ENCODE assay signal across 1 cellular context in the genomic region with DNA sequence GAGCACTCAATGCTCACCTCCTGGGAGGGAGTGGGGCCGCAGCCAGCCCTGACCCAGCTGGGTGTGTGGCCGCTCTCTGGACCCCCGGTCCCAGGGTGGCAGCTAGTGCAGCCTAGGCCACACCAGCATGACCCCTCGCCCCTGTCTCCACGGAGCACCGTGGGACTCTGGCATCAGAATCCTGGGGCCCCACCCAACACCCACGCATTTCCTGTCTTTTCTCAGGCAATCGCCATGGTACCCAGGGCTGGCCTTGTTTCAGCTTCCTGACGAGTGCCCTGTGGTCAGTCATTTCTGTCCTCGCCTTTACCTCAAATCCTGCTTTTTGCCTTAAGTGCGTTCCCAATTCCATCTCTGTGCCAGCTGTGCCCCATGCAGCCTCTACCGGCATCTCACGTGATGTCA.
TF ChIP-seq lines count a peak whose summit lies in the region.

No MANE protein-coding gene starts in this region.

TF ChIP-seq in HepG2, 621 proteins besides CTCF, POLR2A, EP300 and RAD21:
- TF ChIP-seq, protein P1, sequence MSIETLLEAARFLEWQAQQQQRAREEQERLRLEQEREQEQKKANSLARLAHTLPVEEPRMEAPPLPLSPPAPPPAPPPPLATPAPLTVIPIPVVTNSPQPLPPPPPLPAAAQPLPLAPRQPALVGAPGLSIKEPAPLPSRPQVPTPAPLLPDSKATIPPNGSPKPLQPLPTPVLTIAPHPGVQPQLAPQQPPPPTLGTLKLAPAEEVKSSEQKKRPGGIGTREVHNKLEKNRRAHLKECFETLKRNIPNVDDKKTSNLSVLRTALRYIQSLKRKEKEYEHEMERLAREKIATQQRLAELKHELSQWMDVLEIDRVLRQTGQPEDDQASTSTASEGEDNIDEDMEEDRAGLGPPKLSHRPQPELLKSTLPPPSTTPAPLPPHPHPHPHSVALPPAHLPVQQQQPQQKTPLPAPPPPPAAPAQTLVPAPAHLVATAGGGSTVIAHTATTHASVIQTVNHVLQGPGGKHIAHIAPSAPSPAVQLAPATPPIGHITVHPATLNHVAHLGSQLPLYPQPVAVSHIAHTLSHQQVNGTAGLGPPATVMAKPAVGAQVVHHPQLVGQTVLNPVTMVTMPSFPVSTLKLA (IDR thresholded peaks at IDR 0.05): no peak
- TF ChIP-seq, protein P2, sequence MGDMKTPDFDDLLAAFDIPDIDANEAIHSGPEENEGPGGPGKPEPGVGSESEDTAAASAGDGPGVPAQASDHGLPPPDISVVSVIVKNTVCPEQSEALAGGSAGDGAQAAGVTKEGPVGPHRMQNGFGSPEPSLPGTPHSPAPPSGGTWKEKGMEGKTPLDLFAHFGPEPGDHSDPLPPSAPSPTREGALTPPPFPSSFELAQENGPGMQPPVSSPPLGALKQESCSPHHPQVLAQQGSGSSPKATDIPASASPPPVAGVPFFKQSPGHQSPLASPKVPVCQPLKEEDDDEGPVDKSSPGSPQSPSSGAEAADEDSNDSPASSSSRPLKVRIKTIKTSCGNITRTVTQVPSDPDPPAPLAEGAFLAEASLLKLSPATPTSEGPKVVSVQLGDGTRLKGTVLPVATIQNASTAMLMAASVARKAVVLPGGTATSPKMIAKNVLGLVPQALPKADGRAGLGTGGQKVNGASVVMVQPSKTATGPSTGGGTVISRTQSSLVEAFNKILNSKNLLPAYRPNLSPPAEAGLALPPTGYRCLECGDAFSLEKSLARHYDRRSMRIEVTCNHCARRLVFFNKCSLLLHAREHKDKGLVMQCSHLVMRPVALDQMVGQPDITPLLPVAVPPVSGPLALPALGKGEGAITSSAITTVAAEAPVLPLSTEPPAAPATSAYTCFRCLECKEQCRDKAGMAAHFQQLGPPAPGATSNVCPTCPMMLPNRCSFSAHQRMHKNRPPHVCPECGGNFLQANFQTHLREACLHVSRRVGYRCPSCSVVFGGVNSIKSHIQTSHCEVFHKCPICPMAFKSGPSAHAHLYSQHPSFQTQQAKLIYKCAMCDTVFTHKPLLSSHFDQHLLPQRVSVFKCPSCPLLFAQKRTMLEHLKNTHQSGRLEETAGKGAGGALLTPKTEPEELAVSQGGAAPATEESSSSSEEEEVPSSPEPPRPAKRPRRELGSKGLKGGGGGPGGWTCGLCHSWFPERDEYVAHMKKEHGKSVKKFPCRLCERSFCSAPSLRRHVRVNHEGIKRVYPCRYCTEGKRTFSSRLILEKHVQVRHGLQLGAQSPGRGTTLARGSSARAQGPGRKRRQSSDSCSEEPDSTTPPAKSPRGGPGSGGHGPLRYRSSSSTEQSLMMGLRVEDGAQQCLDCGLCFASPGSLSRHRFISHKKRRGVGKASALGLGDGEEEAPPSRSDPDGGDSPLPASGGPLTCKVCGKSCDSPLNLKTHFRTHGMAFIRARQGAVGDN (CRISPR knock-in tag; IDR thresholded peaks at IDR 0.05): peak; percentile 14; the same call in 1 of the 2 replicates
